19 cellular contexts compared by ENCODE assay signal in the genomic region with DNA sequence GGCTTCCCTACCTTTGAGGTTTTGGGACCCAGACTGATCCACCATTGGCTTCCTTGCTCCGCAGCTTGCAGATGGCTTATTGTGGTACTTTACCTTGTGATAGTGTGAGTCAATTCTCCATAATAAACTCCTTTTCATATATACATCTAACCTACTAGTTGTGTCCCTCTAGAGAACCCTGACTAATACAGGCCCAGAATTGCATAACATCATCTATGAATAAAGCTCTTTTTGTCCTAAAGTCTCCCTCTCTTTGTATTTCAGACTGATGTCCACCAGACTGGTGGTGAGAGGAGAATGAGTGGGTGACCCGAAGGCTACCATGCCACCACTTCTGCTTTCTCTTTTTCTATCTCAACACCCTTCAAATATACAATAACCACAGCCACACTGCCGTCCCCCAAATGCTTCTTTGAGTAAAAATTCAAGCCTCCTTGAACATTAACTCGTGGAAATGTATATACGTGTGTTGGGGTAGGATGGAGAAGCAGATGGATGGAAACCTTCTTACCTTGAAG.
DNase-seq lines count a peak whose midpoint lies in the region; ATAC-seq, FAIRE-seq and TF ChIP-seq lines count a peak whose summit lies in the region.
"Had no signal": no experiment of that assay in that cellular context is flagged by ENCODE, and none has a peak within 500 bp of the region (broad histone marks: within the 10 kb centered on the region; RNA-seq: fewer than 3 reads in every experiment).

No MANE protein-coding gene starts in this region.

- H3K27me3 ChIP-seq in GM12878 (replicated peaks in 1 of 2; ENCODE audit: control insufficient read depth in 2 of 2, insufficient read depth in 2 of 2, low read length in 1 of 2) = no peaks in the 10 kb centered on the region
- H3K27me3 ChIP-seq: BLaER1 had no signal

- H3K27ac Mint-ChIP-seq in activated T-helper 17 cell treated with anti-CD3 and anti-CD28 coated beads, Interleukin-2, amount 50 U/mL, for 72 hours = no peak overlapping the region
- H3K27ac Mint-ChIP-seq: CD8-positive, alpha-beta memory T cell; HFFc6; IgD-negative memory B cell had no signal

- H3K9ac ChIP-seq in GM12878 (ENCODE audit: control insufficient read depth, insufficient read depth, low read length) = no peak overlapping the region
- H3K9ac ChIP-seq: BLaER1 had no signal

- no peak for TF ChIP-seq POLR2A in GM12878 (IDR thresholded peaks at IDR 0.05; ENCODE audit: low read depth, low read length)

- CTCF ChIA-PET in GM12878 (lab: Yijun Ruan, JAX) = no interaction called here

- no peaks in the 10 kb centered on the region for H3K36me3 Mint-ChIP-seq in activated T-helper 17 cell treated with anti-CD3 and anti-CD28 coated beads, Interleukin-2, amount 50 U/mL, for 72 hours (ENCODE audit: low read depth)
- H3K36me3 Mint-ChIP-seq: CD8-positive, alpha-beta memory T cell had no signal

- intact Hi-C loops in GM12878 (cut with micrococcal nuclease; ENCODE audit: unreplicated experiment) = no loop called here

- no peak overlapping the region for H2AFZ ChIP-seq in GM12878 (ENCODE audit: control insufficient read depth, low read depth, low read length)

- H4K20me1 ChIP-seq in GM12878 (ENCODE audit: control insufficient read depth, insufficient read depth) = no peaks in the 10 kb centered on the region
- H4K20me1 ChIP-seq: BLaER1 had no signal

- no peaks in the 10 kb centered on the region for H3K9me3 ChIP-seq in GM12878 (replicated peaks; ENCODE audit: control insufficient read depth, insufficient read depth, low read length)
- H3K9me3 ChIP-seq: BLaER1 had no signal

- SMC1A ChIA-PET in GM12878 (lab: Charles Lee; ENCODE audit: uncharacterized antibody, unreplicated experiment) = no interaction called here

- H3K4me3 ChIP-seq in GM12878 = no peak overlapping the region
- H3K4me3 ChIP-seq: BLaER1 had no signal

- no peak for TF ChIP-seq EP300 in GM12878 (IDR thresholded peaks at IDR 0.05; ENCODE audit: borderline replicate concordance in 1 of 2, control insufficient read depth in 1 of 2, low read depth in 2 of 2, low read length in 2 of 2)

- H3K36me3 ChIP-seq in GM12878 (ENCODE audit: control insufficient read depth in 2 of 2, insufficient read depth in 2 of 2, low read length in 1 of 2) = no peaks in the 10 kb centered on the region
- H3K36me3 ChIP-seq: BLaER1 had no signal

- no peak for TF ChIP-seq RAD21 in GM12878 (IDR thresholded peaks at IDR 0.05; ENCODE audit: insufficient read depth, low read depth, low read length)

- 21% methylated on average over 5 of the region's 5 CpGs for WGBS in GM12878 (ENCODE audit: insufficient coverage, insufficient replicate concordance, low lambda C conversion rate, missing lambda C conversion rate)

- DNase-seq in COLO829 (ENCODE audit: low spot score) (peak; percentile 18), HT1080 (ENCODE audit: low read depth) (peak; percentile 64), GM12878 (ENCODE audit: low read depth, low spot score) (no peak), foreskin melanocyte (peak; percentile 63), substantia nigra (lab: John Stamatoyannopoulos, UW) (no peak)
- no peak for DNase-seq in activated CD4-positive, alpha-beta T cell treated with anti-CD3 and anti-CD28 coated beads, Interleukin-2, amount 50 U/mL, for 1 hour
- DNase-seq: 8988T; AML-193; CD8-positive, alpha-beta memory T cell; DMS53; GOT3; HCEC 1CT; HFFc6; KG1 had no signal

- no peaks in the 10 kb centered on the region for H3K79me2 ChIP-seq in GM12878 (ENCODE audit: control insufficient read depth, insufficient read depth, low read length)

- in situ Hi-C loops in GM12878 (cut with MboI) = no loop called here

- no peaks in the 10 kb centered on the region for H3K9me3 Mint-ChIP-seq in activated T-helper 17 cell treated with anti-CD3 and anti-CD28 coated beads, Interleukin-2, amount 50 U/mL, for 72 hours
- H3K9me3 Mint-ChIP-seq: HFFc6 had no signal

- RAD21 ChIA-PET in GM12878 (lab: Charles Lee; ENCODE audit: unreplicated experiment) = no interaction called here

- no peak for FAIRE-seq in GM12878 (lab: Jason Lieb, UNC)
- FAIRE-seq: GM18507 had no signal

- no peaks in the 10 kb centered on the region for H3K4me1 Mint-ChIP-seq in activated T-helper 17 cell treated with anti-CD3 and anti-CD28 coated beads, Interleukin-2, amount 50 U/mL, for 72 hours
- H3K4me1 Mint-ChIP-seq: CD8-positive, alpha-beta memory T cell; IgD-negative memory B cell had no signal

- H3K4me1 ChIP-seq in GM12878 (ENCODE audit: control insufficient read depth, insufficient read depth, low read length) = no peaks in the 10 kb centered on the region
- H3K4me1 ChIP-seq: BLaER1 had no signal

- no peak for TF ChIP-seq CTCF in GM12878 (IDR thresholded peaks at IDR 0.05 in 2 of 3, conservative IDR thresholded peaks at IDR 0.05 in 1 of 3; ENCODE audit: control insufficient read depth in 2 of 3, extremely low read depth in 1 of 3, insufficient read depth in 1 of 3, low read depth in 3 of 3, low read length in 3 of 3)

- peaks cover 14% of the 10 kb centered on the region for H3K27me3 Mint-ChIP-seq in activated T-helper 17 cell treated with anti-CD3 and anti-CD28 coated beads, Interleukin-2, amount 50 U/mL, for 72 hours
- H3K27me3 Mint-ChIP-seq: IgD-negative memory B cell had no signal

- POLR2A ChIA-PET in GM12878 (lab: Charles Lee) = no interaction called here

- no peak overlapping the region for H3K4me2 ChIP-seq in GM12878 (ENCODE audit: control insufficient read depth, insufficient read depth)
- H3K4me2 ChIP-seq: BLaER1 had no signal

- H3K27ac ChIP-seq in GM12878 (ENCODE audit: control insufficient read depth, insufficient read depth) (no peak overlapping the region), substantia nigra (ENCODE audit: low read depth, low read length, poor library complexity, severe bottlenecking) (no peak overlapping the region)
- H3K27ac ChIP-seq: BLaER1, HL-60 had no signal

- no TSS peak for BruUV-seq in GM12878 (replicated peaks; lab: Mats Ljungman, UMichigan)

- H3K4me3 Mint-ChIP-seq in activated T-helper 17 cell treated with anti-CD3 and anti-CD28 coated beads, Interleukin-2, amount 50 U/mL, for 72 hours = no peak overlapping the region
- H3K4me3 Mint-ChIP-seq: CD8-positive, alpha-beta memory T cell; HFFc6; IgD-negative memory B cell had no signal

- peak; percentile 54 for ATAC-seq in GM12878
- no peak for ATAC-seq in activated T-helper 17 cell treated with anti-CD3 and anti-CD28 coated beads, Interleukin-2, amount 50 U/mL, for 72 hours (replicated peaks)

TF ChIP-seq in GM12878, 131 proteins besides CTCF, POLR2A, EP300 and RAD21:
- TF ChIP-seq, protein P1, sequence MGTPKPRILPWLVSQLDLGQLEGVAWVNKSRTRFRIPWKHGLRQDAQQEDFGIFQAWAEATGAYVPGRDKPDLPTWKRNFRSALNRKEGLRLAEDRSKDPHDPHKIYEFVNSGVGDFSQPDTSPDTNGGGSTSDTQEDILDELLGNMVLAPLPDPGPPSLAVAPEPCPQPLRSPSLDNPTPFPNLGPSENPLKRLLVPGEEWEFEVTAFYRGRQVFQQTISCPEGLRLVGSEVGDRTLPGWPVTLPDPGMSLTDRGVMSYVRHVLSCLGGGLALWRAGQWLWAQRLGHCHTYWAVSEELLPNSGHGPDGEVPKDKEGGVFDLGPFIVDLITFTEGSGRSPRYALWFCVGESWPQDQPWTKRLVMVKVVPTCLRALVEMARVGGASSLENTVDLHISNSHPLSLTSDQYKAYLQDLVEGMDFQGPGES (IDR thresholded peaks at IDR 0.05) = no peak
- TF ChIP-seq SPI1 (IDR thresholded peaks at IDR 0.05; ENCODE audit: borderline replicate concordance, insufficient read depth, low read depth, low read length) = peak; percentile 32; the same call in 1 of the 2 replicates
- no peak for TF ChIP-seq ZBED1 (IDR thresholded peaks at IDR 0.05; ENCODE audit: borderline replicate concordance)

Comparison
In these comparisons a context has a peak if more than half of its experiments do, and no peak if none do; other contexts are left out.
1. DNase-seq: peak in COLO829 (single experiment), HT1080 (single experiment) and foreskin melanocyte (single experiment); none in GM12878 (single experiment), activated CD4-positive, alpha-beta T cell treated with anti-CD3 and anti-CD28 coated beads, Interleukin-2, amount 50 U/mL, for 1 hour (single experiment) and substantia nigra (0 of 49).